Comparison of ENCODE assay signal across 9 cellular contexts in genomic region chr19:22634450-22634827, GRCh38.
DNase-seq lines count a peak whose midpoint lies in the region; ATAC-seq lines count a peak whose summit lies in the region.
"Had no signal": no experiment of that assay in that cellular context is flagged by ENCODE, and none has a peak within 500 bp of the region (broad histone marks: within the 10 kb centered on the region; RNA-seq: fewer than 3 reads in every experiment).

No MANE protein-coding gene starts in this region.

- H3K27me3 ChIP-seq in duodenal mucosa (ENCODE audit: control insufficient read depth in 1 of 2, insufficient read depth in 2 of 2, low read length in 2 of 2) = no peaks in the 10 kb centered on the region
- H3K27me3 ChIP-seq in rectal smooth muscle tissue (ENCODE audit: control insufficient read depth, insufficient read depth, low read length) = no peaks in the 10 kb centered on the region

- H3K27ac ChIP-seq in duodenal mucosa (ENCODE audit: low read depth, low read length) = no peak overlapping the region
- no peak overlapping the region for H3K27ac ChIP-seq in rectal smooth muscle tissue (ENCODE audit: low read depth, low read length)

- ATAC-seq in HG03460 (IDR thresholded peaks at IDR 0.05; ENCODE audit: unreplicated experiment) = peak; percentile 17
- ATAC-seq in GM21786 (IDR thresholded peaks at IDR 0.05; ENCODE audit: unreplicated experiment) = no peak
- no peak for ATAC-seq in GM18873 (IDR thresholded peaks at IDR 0.05; ENCODE audit: low FRiP score, unreplicated experiment)
- no peak for ATAC-seq in HG02852 (IDR thresholded peaks at IDR 0.05; ENCODE audit: unreplicated experiment)

- H3K4me1 ChIP-seq in duodenal mucosa (ENCODE audit: control insufficient read depth in 1 of 2, insufficient read depth in 2 of 2, low read length in 2 of 2) (no peaks in the 10 kb centered on the region), rectal smooth muscle tissue (ENCODE audit: control insufficient read depth, insufficient read depth, low read length) (no peaks in the 10 kb centered on the region)

- peak; percentile 52 for DNase-seq in D341Med (ENCODE audit: low spot score)
- DNase-seq in NCI-H524 treated with DMSO at 0.1 percent for 48 hours (lab: John Stamatoyannopoulos, UW) = no peak
- DNase-seq: SIG-M5 had no signal

- peak overlapping the region; percentile 52 to 64 for H3K4me3 ChIP-seq in duodenal mucosa (ENCODE audit: low read depth in 1 of 2, low read length in 2 of 2)
- H3K4me3 ChIP-seq in rectal smooth muscle tissue (ENCODE audit: low read length) = peak overlapping the region; percentile 57

- H3K9ac ChIP-seq in duodenal mucosa (ENCODE audit: low read depth in 1 of 2, low read length in 2 of 2) (no peak overlapping the region), rectal smooth muscle tissue (ENCODE audit: low read length) (no peak overlapping the region)

- H3K36me3 ChIP-seq in duodenal mucosa (ENCODE audit: control insufficient read depth in 1 of 2, insufficient read depth in 2 of 2, low read length in 2 of 2) (no peaks in the 10 kb centered on the region), rectal smooth muscle tissue (ENCODE audit: control insufficient read depth, insufficient read depth, low read length) (no peaks in the 10 kb centered on the region)

- peaks cover 3 to 19% of the 10 kb centered on the region in 2 donors for H3K9me3 ChIP-seq in duodenal mucosa (ENCODE audit: control insufficient read depth in 1 of 2, low read length in 2 of 2)
